Comparison of ENCODE assay signal across 1 cellular context in the genomic region with DNA sequence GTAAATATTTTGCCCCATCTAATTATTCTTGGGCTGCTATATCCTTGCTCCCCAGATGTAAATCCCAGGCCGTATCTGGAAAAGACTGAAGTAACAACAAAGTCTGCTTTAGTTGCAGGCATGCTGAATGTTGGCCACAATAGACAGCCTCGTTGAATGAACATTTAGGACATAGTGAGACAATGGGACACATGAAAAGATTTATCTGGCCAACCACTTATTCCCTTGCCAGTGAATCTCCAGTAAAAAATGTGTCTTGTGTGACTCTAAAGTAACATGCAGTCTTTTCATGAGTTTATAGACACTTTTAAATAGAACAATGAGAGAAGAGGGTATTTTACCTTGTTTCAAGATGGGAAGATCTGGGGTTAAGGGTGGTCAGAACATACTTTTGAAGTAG.
TF ChIP-seq lines count a peak whose summit lies in the region.

No MANE protein-coding gene starts in this region.

TF ChIP-seq in HepG2, 621 proteins besides CTCF, POLR2A, EP300 and RAD21:
- TF ChIP-seq GFI1 (CRISPR knock-in tag; IDR thresholded peaks at IDR 0.05; ENCODE audit: borderline replicate concordance) (no peak), MXD4 (CRISPR knock-in tag; IDR thresholded peaks at IDR 0.05) (no peak), ZBTB1 (CRISPR knock-in tag; IDR thresholded peaks at IDR 0.05; ENCODE audit: borderline replicate concordance) (no peak), ZNF138 (CRISPR knock-in tag; IDR thresholded peaks at IDR 0.05; ENCODE audit: low read depth) (no peak), NR3C1 (CRISPR knock-in tag; IDR thresholded peaks at IDR 0.05) (no peak), ZKSCAN8 (CRISPR knock-in tag; IDR thresholded peaks at IDR 0.05; ENCODE audit: borderline replicate concordance) (no peak), ZNF550 (CRISPR knock-in tag; IDR thresholded peaks at IDR 0.05; ENCODE audit: borderline replicate concordance) (no peak), ZNF235 (CRISPR knock-in tag; IDR thresholded peaks at IDR 0.05; ENCODE audit: borderline replicate concordance) (no peak), MBD4 (IDR thresholded peaks at IDR 0.05; ENCODE audit: borderline replicate concordance, low read length) (no peak), ARNTL (CRISPR knock-in tag; IDR thresholded peaks at IDR 0.05) (no peak), ZEB1 (IDR thresholded peaks at IDR 0.05; ENCODE audit: insufficient replicate concordance, low read depth) (no peak)
- TF ChIP-seq, protein P1, sequence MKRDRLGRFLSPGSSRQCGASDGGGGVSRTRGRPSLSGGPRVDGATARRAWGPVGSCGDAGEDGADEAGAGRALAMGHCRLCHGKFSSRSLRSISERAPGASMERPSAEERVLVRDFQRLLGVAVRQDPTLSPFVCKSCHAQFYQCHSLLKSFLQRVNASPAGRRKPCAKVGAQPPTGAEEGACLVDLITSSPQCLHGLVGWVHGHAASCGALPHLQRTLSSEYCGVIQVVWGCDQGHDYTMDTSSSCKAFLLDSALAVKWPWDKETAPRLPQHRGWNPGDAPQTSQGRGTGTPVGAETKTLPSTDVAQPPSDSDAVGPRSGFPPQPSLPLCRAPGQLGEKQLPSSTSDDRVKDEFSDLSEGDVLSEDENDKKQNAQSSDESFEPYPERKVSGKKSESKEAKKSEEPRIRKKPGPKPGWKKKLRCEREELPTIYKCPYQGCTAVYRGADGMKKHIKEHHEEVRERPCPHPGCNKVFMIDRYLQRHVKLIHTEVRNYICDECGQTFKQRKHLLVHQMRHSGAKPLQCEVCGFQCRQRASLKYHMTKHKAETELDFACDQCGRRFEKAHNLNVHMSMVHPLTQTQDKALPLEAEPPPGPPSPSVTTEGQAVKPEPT (CRISPR knock-in tag; IDR thresholded peaks at IDR 0.05; ENCODE audit: low read depth) = no peak
